Comparison of ENCODE assay signal across 16 cellular contexts in the genomic region with DNA sequence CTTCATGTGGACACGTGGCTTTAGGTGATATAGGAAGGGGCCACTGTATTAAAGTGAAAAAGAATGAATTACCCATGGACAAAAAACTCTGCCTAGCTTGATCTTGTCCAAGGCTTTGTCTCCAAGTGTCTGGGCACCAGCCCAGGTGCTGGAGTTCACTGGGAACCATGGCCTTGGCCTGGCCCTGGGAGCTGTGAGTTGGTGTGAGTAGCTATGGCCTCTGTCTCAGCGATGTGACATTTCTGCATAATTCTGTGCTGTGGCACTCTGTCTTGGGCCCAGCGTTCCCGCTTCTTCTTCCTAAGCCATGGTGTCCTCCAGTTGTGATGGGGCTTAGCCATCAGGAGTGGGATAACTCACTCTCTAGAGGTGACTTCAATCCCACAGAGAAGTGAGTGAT.
DNase-seq lines count a peak whose midpoint lies in the region; ATAC-seq and TF ChIP-seq lines count a peak whose summit lies in the region.
"Had no signal": no experiment of that assay in that cellular context is flagged by ENCODE, and none has a peak within 500 bp of the region (broad histone marks: within the 10 kb centered on the region; RNA-seq: fewer than 3 reads in every experiment).

No MANE protein-coding gene starts in this region.

- no peaks in the 10 kb centered on the region for H3K27me3 ChIP-seq in endodermal cell (ENCODE audit: control insufficient read depth, insufficient read depth, low read length, poor library complexity, severe bottlenecking)

- H3K36me3 ChIP-seq in endodermal cell (ENCODE audit: control insufficient read depth, insufficient read depth, low read length) = no peaks in the 10 kb centered on the region
- H3K36me3 ChIP-seq: HAP-1 had no signal

- H3K4me3 ChIP-seq in coronary artery (no peak overlapping the region), endodermal cell (ENCODE audit: low read length) (no peak overlapping the region)
- H3K4me3 ChIP-seq: HAP-1 had no signal

- no peaks in the 10 kb centered on the region for H3K4me1 Mint-ChIP-seq in endodermal cell
- no peaks in the 10 kb centered on the region for H3K4me1 Mint-ChIP-seq in osteocyte (ENCODE audit: unreplicated experiment)
- H3K4me1 Mint-ChIP-seq: CD4-positive, alpha-beta memory T cell had no signal

- peak; percentile 35 for DNase-seq in coronary artery (ENCODE audit: low spot score)
- peak; percentile 5 for DNase-seq in endodermal cell
- peak; percentile 65 for DNase-seq in osteocyte (ENCODE audit: extremely low spot score, unreplicated experiment)
- DNase-seq in NCI-H1092 treated with DMSO at 0.1 percent for 48 hours (lab: John Stamatoyannopoulos, UW) = no peak
- DNase-seq in anterior cingulate cortex (lab: John Stamatoyannopoulos, UW) = no peak
- DNase-seq: C1 segment of cervical spinal cord; Calu3; CD4-positive, alpha-beta memory T cell; COR-L47; DMS53; DMS79 treated with DMSO at 0.1 percent for 48 hours; GF-D8; GOT3; HFFc6 had no signal

- H3K36me3 Mint-ChIP-seq in endodermal cell (ENCODE audit: low read depth) = peaks cover 3% of the 10 kb centered on the region
- no peaks in the 10 kb centered on the region for H3K36me3 Mint-ChIP-seq in osteocyte (ENCODE audit: unreplicated experiment)

- 90% methylated on average over 4 of the region's 4 CpGs; no CpG with 5 or more reads in 1 of the 2 experiments for WGBS in endodermal cell (ENCODE audit: insufficient coverage in 1 of 2, insufficient read length in 1 of 2), 2 experiments

- TF ChIP-seq CTCF in coronary artery (IDR thresholded peaks at IDR 0.05) (no peak), endodermal cell (conservative IDR thresholded peaks at IDR 0.05) (no peak), osteocyte (IDR thresholded peaks at IDR 0.05) (no peak)

- H3K27ac ChIP-seq in coronary artery = no peak overlapping the region
- no peak overlapping the region for H3K27ac ChIP-seq in endodermal cell (ENCODE audit: low read depth, low read length)

- H3K4me1 ChIP-seq in endodermal cell (ENCODE audit: control insufficient read depth, insufficient read depth, low read length) = no peaks in the 10 kb centered on the region
- H3K4me1 ChIP-seq: HAP-1 had no signal

- H3K4me3 Mint-ChIP-seq in endodermal cell (no peak overlapping the region), osteocyte (ENCODE audit: unreplicated experiment) (no peak overlapping the region)
- H3K4me3 Mint-ChIP-seq: CD4-positive, alpha-beta memory T cell; HFFc6 had no signal

- H3K9ac ChIP-seq in endodermal cell (ENCODE audit: extremely low read depth, low read length, poor library complexity, severe bottlenecking) = no peak overlapping the region

- H3K9me3 Mint-ChIP-seq in endodermal cell (peaks cover 63% of the 10 kb centered on the region), osteocyte (ENCODE audit: unreplicated experiment) (peaks cover 48% of the 10 kb centered on the region)

- no peak for ATAC-seq in HG02798 (IDR thresholded peaks at IDR 0.05; ENCODE audit: poor library complexity, unreplicated experiment)

- no peak overlapping the region for H3K27ac Mint-ChIP-seq in endodermal cell
- H3K27ac Mint-ChIP-seq in osteocyte (ENCODE audit: unreplicated experiment) = no peak overlapping the region
- H3K27ac Mint-ChIP-seq: CD4-positive, alpha-beta memory T cell; HFFc6 had no signal

- H3K9me3 ChIP-seq in endodermal cell (ENCODE audit: control insufficient read depth, low read length) = peaks cover 22% of the 10 kb centered on the region
- H3K9me3 ChIP-seq: HAP-1 had no signal

- peaks cover 6% of the 10 kb centered on the region for H3K27me3 Mint-ChIP-seq in endodermal cell (ENCODE audit: insufficient read depth)
- no peaks in the 10 kb centered on the region for H3K27me3 Mint-ChIP-seq in osteocyte (ENCODE audit: unreplicated experiment)

Comparison
In these comparisons a context has a peak if more than half of its experiments do, and no peak if none do; other contexts are left out.
1. DNase-seq: peak in coronary artery (single experiment), endodermal cell (single experiment) and osteocyte (single experiment); none in NCI-H1092 treated with DMSO at 0.1 percent for 48 hours (single experiment) and anterior cingulate cortex (0 of 58).